9 cellular contexts compared by ENCODE assay signal in genomic region chr7:46291064-46291463, GRCh38.
DNase-seq lines count a peak whose midpoint lies in the region; ATAC-seq and TF ChIP-seq lines count a peak whose summit lies in the region.
"Had no signal": no experiment of that assay in that cellular context is flagged by ENCODE, and none has a peak within 500 bp of the region (broad histone marks: within the 10 kb centered on the region; RNA-seq: fewer than 3 reads in every experiment).

No MANE protein-coding gene starts in this region.

- H3K9me3 ChIP-seq in adrenal gland (replicated peaks in 1 of 3) = no peaks in the 10 kb centered on the region

- TF ChIP-seq CTCF in GM13976 (IDR thresholded peaks at IDR 0.05; ENCODE audit: borderline replicate concordance, control extremely low read depth, extremely low read depth, insufficient read depth, missing control alignments) (no peak), adrenal gland (IDR thresholded peaks at IDR 0.05) (no peak)

- no peaks in the 10 kb centered on the region for H3K4me1 ChIP-seq in adrenal gland (replicated peaks in 1 of 2)
- H3K4me1 ChIP-seq: right atrium auricular region had no signal

- WGBS in adrenal gland, 4 donors = 65 to 82% (median 69%) methylated on average over 3 to 5 of the region's 5 CpGs; no CpG with 5 or more reads in 1 of the 4 donors

- H3K27ac ChIP-seq in adrenal gland = no peak overlapping the region
- H3K27ac ChIP-seq: right atrium auricular region had no signal

- in situ Hi-C loops in GM13976 (cut with MboI; ENCODE audit: low sequenced_read_pairs, unreplicated experiment) = no loop called here

- TF ChIP-seq POLR2A in adrenal gland (IDR thresholded peaks at IDR 0.05) = no peak

- DNase-seq in GM13976 (ENCODE audit: low spot score) = peak; percentile 15
- DNase-seq in RPMI7951 (ENCODE audit: low read depth) = peak; percentile 95
- peak; percentile 69 for DNase-seq in myocyte (ENCODE audit: low read depth)
- no peak for DNase-seq in hypothalamus (lab: John Stamatoyannopoulos, UW)
- DNase-seq in adrenal gland = no peak
- DNase-seq in GOT3 (lab: John Stamatoyannopoulos, UW) = no peak

- H3K27me3 ChIP-seq in adrenal gland = no peaks in the 10 kb centered on the region
- H3K27me3 ChIP-seq: right atrium auricular region had no signal

- no peak overlapping the region for H3K4me3 ChIP-seq in adrenal gland
- H3K4me3 ChIP-seq: right atrium auricular region had no signal

- ATAC-seq in HG02759 (IDR thresholded peaks at IDR 0.05; ENCODE audit: unreplicated experiment) = peak; percentile 69
- ATAC-seq in HG02623 (IDR thresholded peaks at IDR 0.05; ENCODE audit: unreplicated experiment) = no peak

- H3K36me3 ChIP-seq in adrenal gland (replicated peaks in 1 of 2) = no peaks in the 10 kb centered on the region
- H3K36me3 ChIP-seq: right atrium auricular region had no signal

- intact Hi-C loops in adrenal gland (cut with DNase I) = no loop called here

Comparison
In these comparisons a context has a peak if more than half of its experiments do, and no peak if none do; other contexts are left out.
1. DNase-seq: peak in GM13976 (single experiment), RPMI7951 (single experiment) and myocyte (single experiment); none in hypothalamus (0 of 51), adrenal gland (0 of 7) and GOT3 (single experiment).